14 cellular contexts compared by ENCODE assay signal in the genomic region with DNA sequence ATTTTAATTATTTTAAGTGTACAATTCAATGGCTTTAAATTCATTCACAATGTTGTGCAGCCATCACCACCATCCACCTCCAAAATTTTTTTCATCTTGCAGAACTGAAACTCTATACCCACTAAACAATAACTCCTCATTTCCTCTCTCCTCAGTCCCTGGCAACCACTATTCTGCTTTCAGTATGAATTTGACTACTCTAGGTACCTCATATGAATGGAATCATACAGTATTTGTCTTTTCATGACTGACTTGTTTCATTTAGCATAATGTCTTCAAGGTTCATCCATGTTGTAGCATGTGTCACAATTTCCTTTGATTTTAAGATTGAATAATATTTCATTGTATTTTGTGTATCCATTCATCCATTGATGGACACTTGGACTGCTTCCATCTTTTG. TPM values are rescaled to one million over a fixed set of nuclear protein-coding genes. Genes with fewer than 3 reads are reported as not detected.
DNase-seq lines count a peak whose midpoint lies in the region; ATAC-seq and TF ChIP-seq lines count a peak whose summit lies in the region.
"Had no signal": no experiment of that assay in that cellular context is flagged by ENCODE, and none has a peak within 500 bp of the region (broad histone marks: within the 10 kb centered on the region; RNA-seq: fewer than 3 reads in every experiment).

No MANE protein-coding gene starts in this region.

- H3K36me3 Mint-ChIP-seq in activated B cell treated with CpG ODN at 0.5 μM for 24 hours (ENCODE audit: low read depth), result no peaks in the 10 kb centered on the region
- H3K36me3 Mint-ChIP-seq: T-cell had no signal

- H3K9me3 Mint-ChIP-seq in activated B cell treated with CpG ODN at 0.5 μM for 24 hours, result no peaks in the 10 kb centered on the region
- H3K9me3 Mint-ChIP-seq: activated T-cell treated with anti-CD3 and anti-CD28 coated beads, Interleukin-2, amount 50 U/mL, for 24 hours; T-cell had no signal

- peaks cover 6% of the 10 kb centered on the region for H3K4me1 Mint-ChIP-seq in activated B cell treated with CpG ODN at 0.5 μM for 24 hours
- H3K4me1 Mint-ChIP-seq: T-cell had no signal

- no peak for DNase-seq in activated B cell treated with CpG ODN at 0.5 μM for 24 hours
- DNase-seq in GM10248 (ENCODE audit: extremely low spot score), result no peak
- DNase-seq in SHP77 treated with DMSO at 0.1 percent for 48 hours (lab: John Stamatoyannopoulos, UW), result no peak
- no peak for DNase-seq in activated effector memory CD4-positive, alpha-beta T cell treated with anti-CD3 and anti-CD28 coated beads, Interleukin-2, amount 50 U/mL, for 16 hours
- no peak for DNase-seq in NCI-H1092 treated with DMSO at 0.1 percent for 48 hours (lab: John Stamatoyannopoulos, UW)
- DNase-seq: activated T-cell treated with anti-CD3 and anti-CD28 coated beads, Interleukin-2, amount 50 U/mL, for 24 hours; EL; T-cell had no signal

- POLR2A ChIA-PET in activated B cell treated with CpG ODN at 0.5 μM for 24 hours (lab: Charles Lee) (no interaction called here), GM10248 (lab: Yijun Ruan, JAX) (no interaction called here)

- TF ChIP-seq CTCF in activated B cell treated with CpG ODN at 0.5 μM for 24 hours (IDR thresholded peaks at IDR 0.05), result no peak
- no peak for TF ChIP-seq CTCF in GM10248 (IDR thresholded peaks at IDR 0.05; ENCODE audit: control extremely low read depth, extremely low read depth, low read depth, missing control alignments)

- ATAC-seq in GM18873 (IDR thresholded peaks at IDR 0.05; ENCODE audit: low FRiP score, unreplicated experiment), result peak; percentile 99
- peak; percentile 99 for ATAC-seq in GM21515 (IDR thresholded peaks at IDR 0.05; ENCODE audit: unreplicated experiment)
- peak; percentile 99 for ATAC-seq in HG03103 (IDR thresholded peaks at IDR 0.05; ENCODE audit: low read depth, unreplicated experiment)
- ATAC-seq in activated B cell treated with CpG ODN at 0.5 μM for 24 hours (ENCODE audit: low read depth), result peak; percentile 81
- ATAC-seq: T-cell had no signal

- H3K27me3 Mint-ChIP-seq in activated B cell treated with CpG ODN at 0.5 μM for 24 hours, result no peaks in the 10 kb centered on the region

- intact Hi-C loops in activated B cell treated with CpG ODN at 0.5 μM for 24 hours (cut with micrococcal nuclease), result loop anchor here (2.0 to 10.0 kb wide), 3 partner anchors 46 to 98 kb away; a partner anchor contains a TSS

- H3K27ac Mint-ChIP-seq in activated B cell treated with CpG ODN at 0.5 μM for 24 hours, result no peak overlapping the region
- H3K27ac Mint-ChIP-seq: activated T-cell treated with anti-CD3 and anti-CD28 coated beads, Interleukin-2, amount 50 U/mL, for 24 hours; T-cell had no signal

- no peak overlapping the region for H3K4me3 Mint-ChIP-seq in activated B cell treated with CpG ODN at 0.5 μM for 24 hours
- H3K4me3 Mint-ChIP-seq: activated T-cell treated with anti-CD3 and anti-CD28 coated beads, Interleukin-2, amount 50 U/mL, for 24 hours; T-cell had no signal

- CTCF ChIA-PET in activated B cell treated with CpG ODN at 0.5 μM for 24 hours (lab: Charles Lee) (no interaction called here), GM10248 (lab: Yijun Ruan, JAX) (no interaction called here)

RNA-seq across cellular contexts. Expression of a gene that starts 46.9 kb away (rescaled TPM):
- total RNA-seq in activated B cell treated with CpG ODN at 0.5 μM for 24 hours, result 0.49 TPM in 2 replicates

RNA-seq across cellular contexts. Expression of a gene that starts 47.0 kb away (rescaled TPM):
- 17.1 and 18.5 TPM in 2 replicates for total RNA-seq in activated B cell treated with CpG ODN at 0.5 μM for 24 hours

RNA-seq across cellular contexts. Expression of a gene that starts 54.8 kb away (rescaled TPM):
- total RNA-seq in activated B cell treated with CpG ODN at 0.5 μM for 24 hours, result not detected in 2 replicates
- total RNA-seq: chondrocyte, frontal cortex, lung microvascular endothelial cell, T-cell had no signal
